Comparison of ENCODE assay signal across 30 cellular contexts in the genomic region with DNA sequence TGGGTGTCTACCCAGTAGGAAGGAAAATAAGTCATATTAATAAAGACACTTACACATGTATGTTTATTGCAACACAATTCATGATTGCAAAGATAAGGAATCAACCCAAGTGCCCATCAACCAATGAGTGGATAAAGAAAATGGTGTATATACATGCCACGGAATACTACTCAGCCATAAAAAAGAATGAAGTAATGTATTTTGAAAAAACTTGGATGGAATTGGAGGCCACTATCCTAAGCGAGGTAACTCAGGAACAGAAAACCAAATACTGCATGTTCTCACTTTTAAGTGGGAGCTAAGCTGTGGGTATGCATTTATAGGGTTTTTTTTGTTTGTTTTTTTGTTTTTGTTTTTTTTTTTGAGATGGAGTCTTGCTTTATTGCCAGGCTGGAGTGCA. TPM values are rescaled to one million over a fixed set of nuclear protein-coding genes. Genes with fewer than 3 reads are reported as not detected.
"Had no signal": no experiment of that assay in that cellular context is flagged by ENCODE, and none has a peak within 500 bp of the region (broad histone marks: within the 10 kb centered on the region; RNA-seq: fewer than 3 reads in every experiment).

No MANE protein-coding gene starts in this region.

- H3K27ac Mint-ChIP-seq: dendritic cell treated with granulocyte-macrophage colony-stimulating factor and Interleukin-4, amounts not matched to agents 40 ng/mL and 50 ng/mL, for 4 days; endodermal cell; mesothelial cell of epicardium had no signal

- DNase-seq: colonic mucosa; cortex of kidney; effector CD8-positive, alpha-beta T cell; effector memory CD8-positive, alpha-beta T cell; endodermal cell; erythroblast; esophagus squamous epithelium; foreskin fibroblast; foreskin melanocyte; gastrocnemius medialis; glutamatergic neuron; head of caudate nucleus; heart right ventricle; hippocampal formation; left cardiac atrium; left lung; left ventricle myocardium superior; lower lobe of right lung; mesenchymal stem cell; mucosa of descending colon; naive B cell had no signal

- H3K4me1 Mint-ChIP-seq: mesothelial cell of epicardium had no signal

- H3K27me3 ChIP-seq: colonic mucosa, gastrocnemius medialis, left lung had no signal

- H3K36me3 ChIP-seq: colonic mucosa, esophagus squamous epithelium, gastrocnemius medialis, heart right ventricle, left lung, lower lobe of right lung had no signal

- H3K9me3 ChIP-seq: colonic mucosa, esophagus squamous epithelium, gastrocnemius medialis, heart right ventricle, left lung, lower lobe of right lung, mucosa of descending colon had no signal

- H3K27ac ChIP-seq: colonic mucosa, epithelial cell of prostate, esophagus squamous epithelium, gastrocnemius medialis, heart right ventricle, left lung, lower lobe of right lung had no signal

- H3K36me3 Mint-ChIP-seq: mesothelial cell of epicardium, naive B cell had no signal

- H3K4me1 ChIP-seq: esophagus squamous epithelium, gastrocnemius medialis, lower lobe of right lung had no signal

- H3K4me3 ChIP-seq: colonic mucosa, esophagus squamous epithelium, gastrocnemius medialis, heart right ventricle, left lung, lower lobe of right lung, mucosa of descending colon had no signal

- FAIRE-seq: endometrium, islet of Langerhans, keratinocyte had no signal

- H3K4me3 Mint-ChIP-seq: dendritic cell treated with granulocyte-macrophage colony-stimulating factor and Interleukin-4, amounts not matched to agents 40 ng/mL and 50 ng/mL, for 4 days; effector memory CD8-positive, alpha-beta T cell; endodermal cell; mesothelial cell of epicardium; naive B cell had no signal

- ATAC-seq: effector memory CD8-positive, alpha-beta T cell; esophagus mucosa; gastrocnemius medialis; heart right ventricle; left cardiac atrium; left lung; left ventricle myocardium superior; lower lobe of right lung; mucosa of descending colon had no signal

- H3K9me3 Mint-ChIP-seq: dendritic cell treated with granulocyte-macrophage colony-stimulating factor and Interleukin-4, amounts not matched to agents 40 ng/mL and 50 ng/mL, for 4 days; effector memory CD8-positive, alpha-beta T cell; endodermal cell; mesothelial cell of epicardium; naive B cell had no signal

- H3K27me3 Mint-ChIP-seq: dendritic cell treated with granulocyte-macrophage colony-stimulating factor and Interleukin-4, amounts not matched to agents 40 ng/mL and 50 ng/mL, for 4 days; effector memory CD8-positive, alpha-beta T cell; naive B cell had no signal

RNA-seq across cellular contexts. Expression of a gene that starts 49.1 kb away (rescaled TPM):
- total RNA-seq: dermis microvascular lymphatic vessel endothelial cell, lung microvascular endothelial cell had no signal
